Comparison of ENCODE assay signal across 8 cellular contexts in genomic region chr22:31346733-31347250, GRCh38. TPM values are rescaled to one million over a fixed set of nuclear protein-coding genes. Genes with fewer than 3 reads are reported as not detected.
DNase-seq lines count a peak whose midpoint lies in the region; ATAC-seq lines count a peak whose summit lies in the region.

No MANE protein-coding gene starts in this region.

- ATAC-seq in right cardiac atrium = peak; percentile 27 to 33
- ATAC-seq in HG03460 (IDR thresholded peaks at IDR 0.05; ENCODE audit: unreplicated experiment) = no peak

- H3K36me3 ChIP-seq in HUES48 (ENCODE audit: control insufficient read depth, insufficient read depth, low read length) (peaks cover 19% of the 10 kb centered on the region), rectal smooth muscle tissue (ENCODE audit: control insufficient read depth, insufficient read depth, low read length) (no peaks in the 10 kb centered on the region)

- H3K27ac ChIP-seq in HUES48 (ENCODE audit: low read depth, low read length) = peak overlapping the region; percentile 98
- H3K27ac ChIP-seq in right cardiac atrium (ENCODE audit: low read length) = peak overlapping the region; percentile 59
- H3K27ac ChIP-seq in rectal smooth muscle tissue (ENCODE audit: low read depth, low read length) = peak overlapping the region; percentile 89

- under 1% methylated on average over 40 of the region's 40 CpGs for WGBS in right cardiac atrium

- H3K4me3 ChIP-seq in HUES48 (ENCODE audit: low read depth, low read length) (peak overlapping the region; percentile 84), right cardiac atrium (ENCODE audit: low read length) (peak overlapping the region; percentile 82), rectal smooth muscle tissue (ENCODE audit: low read length) (peak overlapping the region; percentile 86)

- H3K4me1 ChIP-seq in HUES48 (ENCODE audit: control insufficient read depth, insufficient read depth, low read length) (peaks cover 34% of the 10 kb centered on the region), right cardiac atrium (ENCODE audit: control insufficient read depth, insufficient read depth, low read length) (peaks cover 5% of the 10 kb centered on the region), rectal smooth muscle tissue (ENCODE audit: control insufficient read depth, insufficient read depth, low read length) (peaks cover 18% of the 10 kb centered on the region)

- DNase-seq in ELF-1 (ENCODE audit: low read depth, low spot score) = peak; percentile 80
- peak; percentile 19 for DNase-seq in SHP77 treated with DMSO at 0.1 percent for 48 hours (lab: John Stamatoyannopoulos, UW)
- DNase-seq in anterior cingulate cortex (lab: John Stamatoyannopoulos, UW) = peak in 36 of 58 donors; percentile 21 to 75 (median 63)
- DNase-seq in right cardiac atrium = peak; percentile 71 to 90 (median 88)
- no peak for DNase-seq in NCI-H69 (lab: John Stamatoyannopoulos, UW)

- intact Hi-C loops in right cardiac atrium (cut with DNase I) = loop anchor here in 3 of 4 donors (1.0 to 10.0 kb wide), 3 partner anchors 51 to 288 kb away; partner anchors contain the start of gene DRG1 (in 3 of the 3)

- no peaks in the 10 kb centered on the region for H3K9me3 ChIP-seq in HUES48 (ENCODE audit: control insufficient read depth, insufficient read depth, low read length)
- no peaks in the 10 kb centered on the region for H3K9me3 ChIP-seq in right cardiac atrium (ENCODE audit: control insufficient read depth, low read length)

- no peaks in the 10 kb centered on the region for H3K27me3 ChIP-seq in HUES48 (ENCODE audit: control insufficient read depth, insufficient read depth, low read length)
- H3K27me3 ChIP-seq in right cardiac atrium (ENCODE audit: control insufficient read depth, insufficient read depth) = no peaks in the 10 kb centered on the region
- H3K27me3 ChIP-seq in rectal smooth muscle tissue (ENCODE audit: control insufficient read depth, insufficient read depth, low read length) = no peaks in the 10 kb centered on the region

- H3K9ac ChIP-seq in HUES48 (ENCODE audit: low read depth, low read length) = peak overlapping the region; percentile 91
- H3K9ac ChIP-seq in rectal smooth muscle tissue (ENCODE audit: low read length) = peak overlapping the region; percentile 72

RNA-seq across cellular contexts. Expression of gene PATZ1, which starts 0.6 kb away (rescaled TPM):
- 10 to 100 TPM; 12.2 to 16.4 (median 14.4) TPM for total RNA-seq in right cardiac atrium
- polyA plus RNA-seq in right cardiac atrium = 8.4 TPM

RNA-seq across cellular contexts. Expression of gene DRG1, which starts 52.6 kb away (rescaled TPM):
- 10 to 100 TPM; 53.5 to 73.3 (median 62.5) TPM for total RNA-seq in right cardiac atrium
- polyA plus RNA-seq in right cardiac atrium = 48.0 TPM

RNA-seq across cellular contexts. Expression of gene PIK3IP1, which starts 54.5 kb away (rescaled TPM):
- total RNA-seq in right cardiac atrium = 10 to 100 TPM in 2 of 4 donors, 1 to 10 TPM in 2; 5.9 to 17.6 (median 10.8) TPM
- 14.0 TPM for polyA plus RNA-seq in right cardiac atrium
